Comparison of ENCODE assay signal across 22 cellular contexts in the genomic region with DNA sequence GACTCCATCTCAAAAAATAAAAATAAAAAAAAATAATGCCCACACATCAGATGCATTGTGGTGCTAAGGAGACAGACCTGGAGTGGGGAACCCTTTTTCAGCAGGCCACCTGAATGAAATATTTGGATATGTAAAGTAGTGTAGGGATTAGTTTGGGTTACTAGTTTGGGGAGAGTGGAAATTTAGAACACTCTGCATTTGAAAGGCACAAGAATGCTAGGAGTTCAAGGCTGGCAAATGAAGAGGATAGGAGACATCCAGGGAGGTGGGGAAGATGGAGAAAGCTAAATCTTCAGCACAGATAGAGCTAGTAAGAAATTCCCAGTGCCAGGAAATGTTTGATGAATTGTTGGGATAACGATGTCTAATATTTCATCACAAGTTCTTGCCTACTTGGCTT.
"Had no signal": no experiment of that assay in that cellular context is flagged by ENCODE, and none has a peak within 500 bp of the region (broad histone marks: within the 10 kb centered on the region; RNA-seq: fewer than 3 reads in every experiment).

No MANE protein-coding gene starts in this region.

- H3K9me3 ChIP-seq: heart left ventricle, spleen, testis, tibial nerve, upper lobe of right lung, vagina had no signal

- H3K27me3 ChIP-seq: testis, tibial nerve, upper lobe of right lung, vagina had no signal

- H3K4me1 ChIP-seq: heart left ventricle, spleen, testis, tibial nerve, upper lobe of right lung, vagina had no signal

- H3K27ac Mint-ChIP-seq: mesothelial cell of epicardium; natural killer cell; stimulated activated naive B cell treated with anti-CD40 and anti-IgM and Interleukin-4, amounts not matched to agents 10 μg/mL and 1 μg/mL and 100 μg/mL, for 72 hours; stimulated activated naive CD8-positive, alpha-beta T cell treated with anti-CD3 and anti-CD28 coated beads, Interleukin-15, amount 100 ng/mL, for 72 hours had no signal

- H3K36me3 Mint-ChIP-seq: mesothelial cell of epicardium; natural killer cell; stimulated activated naive B cell treated with anti-CD40 and anti-IgM and Interleukin-4, amounts not matched to agents 10 μg/mL and 1 μg/mL and 100 μg/mL, for 72 hours had no signal

- H3K36me3 ChIP-seq: heart left ventricle, spleen, tibial nerve, upper lobe of right lung, vagina had no signal

- H3K4me3 ChIP-seq: dorsolateral prefrontal cortex, heart left ventricle, spleen, testis, tibial nerve, upper lobe of right lung, vagina had no signal

- H3K27me3 Mint-ChIP-seq: stimulated activated naive CD8-positive, alpha-beta T cell treated with anti-CD3 and anti-CD28 coated beads, Interleukin-15, amount 100 ng/mL, for 72 hours had no signal

- H3K4me1 Mint-ChIP-seq: mesothelial cell of epicardium; natural killer cell; neural crest cell; stimulated activated naive B cell treated with anti-CD40 and anti-IgM and Interleukin-4, amounts not matched to agents 10 μg/mL and 1 μg/mL and 100 μg/mL, for 72 hours; stimulated activated naive CD8-positive, alpha-beta T cell treated with anti-CD3 and anti-CD28 coated beads, Interleukin-15, amount 100 ng/mL, for 72 hours had no signal

- H3K9me3 Mint-ChIP-seq: neural crest cell; stimulated activated naive CD8-positive, alpha-beta T cell treated with anti-CD3 and anti-CD28 coated beads, Interleukin-15, amount 100 ng/mL, for 72 hours had no signal

- H3K27ac ChIP-seq: dorsolateral prefrontal cortex, heart left ventricle, spleen, testis, tibial nerve, upper lobe of right lung, vagina had no signal

- ATAC-seq: heart left ventricle; left lobe of liver; natural killer cell; sciatic nerve; stimulated activated naive B cell treated with anti-CD40 and anti-IgM and Interleukin-4, amounts not matched to agents 10 μg/mL and 1 μg/mL and 100 μg/mL, for 72 hours; stimulated activated naive CD8-positive, alpha-beta T cell treated with anti-CD3 and anti-CD28 coated beads, Interleukin-15, amount 100 ng/mL, for 72 hours; upper lobe of right lung had no signal

- DNase-seq: cortex of kidney; dorsolateral prefrontal cortex; effector CD8-positive, alpha-beta T cell; foreskin melanocyte; heart left ventricle; hippocampal formation; islet precursor cell; natural killer cell; posterior cingulate gyrus; spleen; stimulated activated CD4-positive, alpha-beta T cell treated with anti-CD3 and anti-CD28 coated beads, Interleukin-2, amount 100 ng/mL, for 24 hours; stimulated activated CD4-positive, alpha-beta T cell treated with anti-CD3 and anti-CD28 coated beads, Interleukin-4, amount 100 ng/mL, for 4 hours; stimulated activated naive B cell treated with anti-CD40 and anti-IgM and Interleukin-4, amounts not matched to agents 10 μg/mL and 1 μg/mL and 100 μg/mL, for 72 hours; stimulated activated naive CD8-positive, alpha-beta T cell treated with anti-CD3 and anti-CD28 coated beads, Interleukin-15, amount 100 ng/mL, for 72 hours; testis; upper lobe of right lung had no signal

- H3K4me3 Mint-ChIP-seq: mesothelial cell of epicardium; natural killer cell; neural crest cell; stimulated activated naive B cell treated with anti-CD40 and anti-IgM and Interleukin-4, amounts not matched to agents 10 μg/mL and 1 μg/mL and 100 μg/mL, for 72 hours; stimulated activated naive CD8-positive, alpha-beta T cell treated with anti-CD3 and anti-CD28 coated beads, Interleukin-15, amount 100 ng/mL, for 72 hours had no signal
